Comparison of ENCODE assay signal across 7 cellular contexts in genomic region chr2:27715318-27716165, GRCh38. TPM values are rescaled to one million over a fixed set of nuclear protein-coding genes. Genes with fewer than 3 reads are reported as not detected.
DNase-seq lines count a peak whose midpoint lies in the region; ATAC-seq and TF ChIP-seq lines count a peak whose summit lies in the region.

No MANE protein-coding gene starts in this region.

- no peaks in the 10 kb centered on the region for H3K36me3 ChIP-seq in HCT116 (ENCODE audit: control insufficient read depth in 1 of 2, insufficient read depth in 2 of 2, low read length in 2 of 2)

- H3K27ac ChIP-seq in HCT116 (ENCODE audit: low read depth, low read length) (peak overlapping the region; percentile 45), VCaP (peak overlapping the region; percentile 41; the same call in 1 of the 2 replicates), dorsolateral prefrontal cortex (peak overlapping the region in 56 of 59 donors; percentile 29 to 89 (median 74))

- H3K4me1 ChIP-seq in HCT116 (ENCODE audit: control insufficient read depth in 1 of 2, insufficient read depth in 2 of 2, low read length in 2 of 2): peaks cover 20 to 60% of the 10 kb centered on the region in 2 experiments

- TF ChIP-seq CTCF in HCT116 (IDR thresholded peaks at IDR 0.05 in 2 of 3, conservative IDR thresholded peaks at IDR 0.05 in 1 of 3; ENCODE audit: borderline replicate concordance in 1 of 3, insufficient read depth in 1 of 3, low read depth in 2 of 3, low read length in 2 of 3) (no peak), VCaP (conservative IDR thresholded peaks at IDR 0.05) (no peak), dorsolateral prefrontal cortex (IDR thresholded peaks at IDR 0.05 in 54 of 56, conservative IDR thresholded peaks at IDR 0.05 in 2 of 56; ENCODE audit: low read depth in 1 of 56, partially characterized antibody in 56 of 56) (no peak)

- no TSS peak for BruUV-seq in HCT116 (replicated peaks; lab: Mats Ljungman, UMichigan)

- H3K4me3 ChIP-seq in HCT116 (replicated peaks in 1 of 2; ENCODE audit: low read depth in 1 of 2, low read length in 2 of 2) (peak overlapping the region; percentile 42 to 58), dorsolateral prefrontal cortex (peak overlapping the region; percentile 32 to 71 (median 55))

- intact Hi-C loops in HCT116 (cut with micrococcal nuclease) (no loop called here), dorsolateral prefrontal cortex (cut with DNase I) (loop anchor here in 1 of 2 donors (2.0 kb wide), 1 partner anchor 19 kb away; no protein-coding TSS in a partner anchor)

- H3K9me2 ChIP-seq in HCT116 (ENCODE audit: insufficient read depth): no peaks in the 10 kb centered on the region

- RAD21 ChIA-PET in HCT116 (lab: Charles Lee; ENCODE audit: low non-redundant PET in 1 of 2, low total read pairs in 2 of 2, uncharacterized antibody in 2 of 2, unreplicated experiment in 2 of 2): no interaction called here

- H3K9me3 ChIP-seq in HCT116 (ENCODE audit: control insufficient read depth in 1 of 2, insufficient read depth in 1 of 2, low read depth in 1 of 2, low read length in 2 of 2): no peaks in the 10 kb centered on the region

- no peak for TF ChIP-seq RAD21 in HCT116 (IDR thresholded peaks at IDR 0.05; ENCODE audit: low read depth)

- no peak overlapping the region for H2AFZ ChIP-seq in HCT116 (ENCODE audit: low read depth, low read length, poor library complexity, severe bottlenecking)

- H3K79me2 ChIP-seq in HCT116 (ENCODE audit: insufficient read depth, low read length): no peaks in the 10 kb centered on the region

- H3K27me3 ChIP-seq in HCT116 (ENCODE audit: insufficient read depth, low read length): no peaks in the 10 kb centered on the region
- H3K27me3 ChIP-seq in dorsolateral prefrontal cortex: no peaks in the 10 kb centered on the region

- no peaks in the 10 kb centered on the region for H4K20me1 ChIP-seq in HCT116 (ENCODE audit: insufficient read depth)

- TF ChIP-seq POLR2A in HCT116 (IDR thresholded peaks at IDR 0.05; ENCODE audit: borderline replicate concordance, extremely low read depth, insufficient read depth, insufficient read length): no peak

- peak overlapping the region; percentile 69 for H3K9ac ChIP-seq in HCT116 (ENCODE audit: low read length)

- POLR2A ChIA-PET in HCT116 (lab: Charles Lee): no interaction called here

- DNase-seq in HCT116 (ENCODE audit: low read depth, low spot score) (no peak), dorsolateral prefrontal cortex (peak in 6 of 10 donors; percentile 38 to 64 (median 55)), lung microvascular endothelial cell (ENCODE audit: low read depth in 2 of 2) (peak; percentile 55 to 61), NCI-H1092 treated with DMSO at 0.1 percent for 48 hours (lab: John Stamatoyannopoulos, UW) (no peak), NK-92 (lab: John Stamatoyannopoulos, UW; ENCODE audit: unreplicated experiment) (no peak)
- peak; percentile 59 for DNase-seq in stimulated activated naive CD8-positive, alpha-beta T cell treated with anti-CD3 and anti-CD28 coated beads, Interleukin-15, Interleukin-2, amounts not matched to agents 100 U/mL and 50 U/mL, for 24 hours

- peak; percentile 33 for ATAC-seq in HCT116
- peak; percentile 41 for ATAC-seq in stimulated activated naive CD8-positive, alpha-beta T cell treated with anti-CD3 and anti-CD28 coated beads, Interleukin-15, Interleukin-2, amounts not matched to agents 100 U/mL and 50 U/mL, for 24 hours

- H3K4me2 ChIP-seq in HCT116 (ENCODE audit: low read length): peak overlapping the region; percentile 80

- CTCF ChIA-PET in HCT116 (lab: Charles Lee): interaction anchor here (1.0 to 1.7 kb wide), 2 partner anchors 12 to 37 kb away, joined by 3 to 5 read pairs; no protein-coding TSS in a partner anchor

TF ChIP-seq in HCT116, 20 proteins besides CTCF, POLR2A, EP300 and RAD21:
- peak; percentile 42; the same call in 1 of the 2 replicates for TF ChIP-seq ZFX (IDR thresholded peaks at IDR 0.05)
- no peak for TF ChIP-seq SRF (IDR thresholded peaks at IDR 0.05; ENCODE audit: low read depth)
- TF ChIP-seq EZH2 (IDR thresholded peaks at IDR 0.05): no peak
- TF ChIP-seq FOSL1 (IDR thresholded peaks at IDR 0.05; ENCODE audit: low read depth): no peak
- TF ChIP-seq ELF1 (IDR thresholded peaks at IDR 0.05; ENCODE audit: borderline replicate concordance, low read depth): no peak
- TF ChIP-seq YY1 (IDR thresholded peaks at IDR 0.05; ENCODE audit: extremely low read depth, insufficient replicate concordance, low read depth, low read length): no peak
- no peak for TF ChIP-seq ZBTB33 (IDR thresholded peaks at IDR 0.05; ENCODE audit: extremely low read depth, insufficient replicate concordance, low read length)
- peak; percentile 65 for TF ChIP-seq TCF7L2 (IDR thresholded peaks at IDR 0.05; ENCODE audit: borderline replicate concordance, extremely low read depth, insufficient read depth, insufficient read length)
- TF ChIP-seq, protein P1, sequence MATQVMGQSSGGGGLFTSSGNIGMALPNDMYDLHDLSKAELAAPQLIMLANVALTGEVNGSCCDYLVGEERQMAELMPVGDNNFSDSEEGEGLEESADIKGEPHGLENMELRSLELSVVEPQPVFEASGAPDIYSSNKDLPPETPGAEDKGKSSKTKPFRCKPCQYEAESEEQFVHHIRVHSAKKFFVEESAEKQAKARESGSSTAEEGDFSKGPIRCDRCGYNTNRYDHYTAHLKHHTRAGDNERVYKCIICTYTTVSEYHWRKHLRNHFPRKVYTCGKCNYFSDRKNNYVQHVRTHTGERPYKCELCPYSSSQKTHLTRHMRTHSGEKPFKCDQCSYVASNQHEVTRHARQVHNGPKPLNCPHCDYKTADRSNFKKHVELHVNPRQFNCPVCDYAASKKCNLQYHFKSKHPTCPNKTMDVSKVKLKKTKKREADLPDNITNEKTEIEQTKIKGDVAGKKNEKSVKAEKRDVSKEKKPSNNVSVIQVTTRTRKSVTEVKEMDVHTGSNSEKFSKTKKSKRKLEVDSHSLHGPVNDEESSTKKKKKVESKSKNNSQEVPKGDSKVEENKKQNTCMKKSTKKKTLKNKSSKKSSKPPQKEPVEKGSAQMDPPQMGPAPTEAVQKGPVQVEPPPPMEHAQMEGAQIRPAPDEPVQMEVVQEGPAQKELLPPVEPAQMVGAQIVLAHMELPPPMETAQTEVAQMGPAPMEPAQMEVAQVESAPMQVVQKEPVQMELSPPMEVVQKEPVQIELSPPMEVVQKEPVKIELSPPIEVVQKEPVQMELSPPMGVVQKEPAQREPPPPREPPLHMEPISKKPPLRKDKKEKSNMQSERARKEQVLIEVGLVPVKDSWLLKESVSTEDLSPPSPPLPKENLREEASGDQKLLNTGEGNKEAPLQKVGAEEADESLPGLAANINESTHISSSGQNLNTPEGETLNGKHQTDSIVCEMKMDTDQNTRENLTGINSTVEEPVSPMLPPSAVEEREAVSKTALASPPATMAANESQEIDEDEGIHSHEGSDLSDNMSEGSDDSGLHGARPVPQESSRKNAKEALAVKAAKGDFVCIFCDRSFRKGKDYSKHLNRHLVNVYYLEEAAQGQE (IDR thresholded peaks at IDR 0.05; ENCODE audit: low read depth): no peak
- TF ChIP-seq SIN3A (IDR thresholded peaks at IDR 0.05; ENCODE audit: low read depth): no peak
- no peak for TF ChIP-seq ZNF274 (IDR thresholded peaks at IDR 0.05; ENCODE audit: low read depth, low read length)
- TF ChIP-seq POLR2AphosphoS5 (IDR thresholded peaks at IDR 0.05; ENCODE audit: low read depth, low read length): no peak
- TF ChIP-seq SP1 (IDR thresholded peaks at IDR 0.05; ENCODE audit: low read depth): no peak

RNA-seq across cellular contexts. Expression of gene SLC4A1AP, which starts 51.9 kb away (rescaled TPM):
- 19.8 TPM for total RNA-seq in HCT116 (2021; ENCODE audit: unreplicated experiment)
- 10.1 and 12.3 TPM in 2 replicates for polyA plus RNA-seq in HCT116 (2012)
- total RNA-seq in dorsolateral prefrontal cortex: 10 to 100 TPM; 23.6 to 51.6 (median 39.4) TPM
- 14.6 and 18.7 TPM in 2 replicates for total RNA-seq in lung microvascular endothelial cell

RNA-seq across cellular contexts. Expression of gene SUPT7L, which starts 52.1 kb away (rescaled TPM):
- 25.2 TPM for total RNA-seq in HCT116 (2021; ENCODE audit: unreplicated experiment)
- polyA plus RNA-seq in HCT116 (2012): 27.8 TPM in 2 replicates
- 10 to 100 TPM; 35.6 to 63.4 (median 50.9) TPM for total RNA-seq in dorsolateral prefrontal cortex
- 8.7 and 18.3 TPM in 2 replicates for total RNA-seq in lung microvascular endothelial cell

RNA-seq across cellular contexts. Expression of gene MRPL33, which starts 56.0 kb away (rescaled TPM):
- 66.3 TPM for total RNA-seq in HCT116 (2021; ENCODE audit: unreplicated experiment)
- polyA plus RNA-seq in HCT116 (2012): 26.1 and 35.9 TPM in 2 replicates
- 100 to 1,000 TPM in 5 of 120 experiments, 10 to 100 TPM in 115; 40.3 to 106 (median 70.5) TPM for total RNA-seq in dorsolateral prefrontal cortex
- 71.5 and 72.8 TPM in 2 replicates for total RNA-seq in lung microvascular endothelial cell

Comparison
In these comparisons a context has a peak if more than half of its experiments do, and no peak if none do; other contexts are left out.
1. DNase-seq: peak in dorsolateral prefrontal cortex (6 of 10), lung microvascular endothelial cell (2 of 2) and stimulated activated naive CD8-positive, alpha-beta T cell treated with anti-CD3 and anti-CD28 coated beads, Interleukin-15, Interleukin-2, amounts not matched to agents 100 U/mL and 50 U/mL, for 24 hours (single experiment); none in HCT116 (single experiment), NCI-H1092 treated with DMSO at 0.1 percent for 48 hours (single experiment) and NK-92 (single experiment).
2. Peak in every context shown above with its lines, with median percentiles within 50 percentile points of each other: H3K27ac ChIP-seq.